In the genomic region with DNA sequence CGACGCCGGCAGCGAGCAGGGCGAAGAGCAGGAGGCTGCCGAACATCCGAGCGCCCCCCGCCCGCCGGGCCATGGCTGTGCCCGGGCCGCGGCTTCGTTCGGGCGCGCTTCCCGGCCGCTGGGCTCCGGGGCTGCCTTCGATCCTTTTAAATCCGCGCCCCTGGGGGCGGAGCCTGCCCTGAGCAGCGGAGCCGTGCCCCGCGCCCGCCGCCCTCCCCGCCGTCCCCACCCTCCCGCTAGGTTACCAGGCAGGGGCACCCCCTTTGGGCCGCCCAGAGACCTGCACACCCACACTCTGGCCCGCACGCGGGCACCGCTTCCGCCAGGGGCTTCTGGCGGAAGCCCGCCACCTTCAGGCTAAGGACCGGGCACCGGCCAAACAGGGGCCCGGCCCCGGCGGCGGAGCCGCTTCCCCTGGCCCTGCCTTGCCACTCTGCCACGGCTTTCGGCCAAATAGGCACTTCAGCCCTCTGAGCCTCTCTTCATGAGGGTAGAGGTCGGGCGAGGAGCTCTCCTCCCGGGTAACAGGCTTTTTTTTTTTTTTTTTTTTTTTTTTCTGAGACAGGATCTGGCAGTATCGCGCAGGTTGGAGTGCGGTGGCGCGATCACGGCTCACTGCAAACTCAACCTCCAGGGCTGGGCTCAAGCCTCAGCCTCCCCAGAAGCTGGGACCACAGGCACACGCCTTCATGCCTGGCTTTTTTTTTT, we compare ENCODE assay signal across 1 cellular context.
A peak's percentile ranks its signal among the peaks of the same experiment; 100 is the strongest.
TF ChIP-seq lines count a peak whose summit lies in the region.

A gene with protein sequence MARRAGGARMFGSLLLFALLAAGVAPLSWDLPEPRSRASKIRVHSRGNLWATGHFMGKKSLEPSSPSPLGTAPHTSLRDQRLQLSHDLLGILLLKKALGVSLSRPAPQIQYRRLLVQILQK (minus strand): TSS at position 120 of the 708 bp plus-strand sequence. CDS start 47 bp downstream, at position 73.

TF ChIP-seq in HepG2, 621 proteins besides CTCF, POLR2A, EP300 and RAD21 (continued from another document and continues in another):
- TF ChIP-seq ZNF883 (CRISPR knock-in tag; IDR thresholded peaks at IDR 0.05; ENCODE audit: not compliant biosample characterization) = no peak
- TF ChIP-seq, protein P1, sequence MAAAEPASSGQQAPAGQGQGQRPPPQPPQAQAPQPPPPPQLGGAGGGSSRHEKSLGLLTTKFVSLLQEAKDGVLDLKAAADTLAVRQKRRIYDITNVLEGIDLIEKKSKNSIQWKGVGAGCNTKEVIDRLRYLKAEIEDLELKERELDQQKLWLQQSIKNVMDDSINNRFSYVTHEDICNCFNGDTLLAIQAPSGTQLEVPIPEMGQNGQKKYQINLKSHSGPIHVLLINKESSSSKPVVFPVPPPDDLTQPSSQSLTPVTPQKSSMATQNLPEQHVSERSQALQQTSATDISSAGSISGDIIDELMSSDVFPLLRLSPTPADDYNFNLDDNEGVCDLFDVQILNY (CRISPR knock-in tag; conservative IDR thresholded peaks at IDR 0.05) = no peak
- no peak for TF ChIP-seq TOE1 (CRISPR knock-in tag; IDR thresholded peaks at IDR 0.05)
- TF ChIP-seq ZNF3 (CRISPR knock-in tag; IDR thresholded peaks at IDR 0.05) = no peak
- peak; percentile 18; the same call in 1 of the 2 replicates for TF ChIP-seq ZNF768 (CRISPR knock-in tag; IDR thresholded peaks at IDR 0.05)
- no peak for TF ChIP-seq ZNF124 (CRISPR knock-in tag; IDR thresholded peaks at IDR 0.05)
- TF ChIP-seq ZNF20 (CRISPR knock-in tag; IDR thresholded peaks at IDR 0.05) = no peak
- no peak for TF ChIP-seq RCOR2 (CRISPR knock-in tag; IDR thresholded peaks at IDR 0.05)
- no peak for TF ChIP-seq ZNF614 (CRISPR knock-in tag; IDR thresholded peaks at IDR 0.05; ENCODE audit: borderline replicate concordance)
- no peak for TF ChIP-seq MED13 (CRISPR knock-in tag; IDR thresholded peaks at IDR 0.05)
- TF ChIP-seq, protein P2, sequence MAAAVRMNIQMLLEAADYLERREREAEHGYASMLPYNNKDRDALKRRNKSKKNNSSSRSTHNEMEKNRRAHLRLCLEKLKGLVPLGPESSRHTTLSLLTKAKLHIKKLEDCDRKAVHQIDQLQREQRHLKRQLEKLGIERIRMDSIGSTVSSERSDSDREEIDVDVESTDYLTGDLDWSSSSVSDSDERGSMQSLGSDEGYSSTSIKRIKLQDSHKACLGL (CRISPR knock-in tag; IDR thresholded peaks at IDR 0.05) = no peak
- no peak for TF ChIP-seq CBX2 (IDR thresholded peaks at IDR 0.05; ENCODE audit: low read depth, low read length)
- TF ChIP-seq CBX2 (CRISPR knock-in tag; IDR thresholded peaks at IDR 0.05; ENCODE audit: low read depth) = no peak
- TF ChIP-seq ZBTB20 (CRISPR knock-in tag; IDR thresholded peaks at IDR 0.05; ENCODE audit: borderline replicate concordance, low read depth) = no peak
- TF ChIP-seq ZNF138 (CRISPR knock-in tag; IDR thresholded peaks at IDR 0.05; ENCODE audit: low read depth) = no peak
- no peak for TF ChIP-seq AHR (CRISPR knock-in tag; IDR thresholded peaks at IDR 0.05)
- no peak for TF ChIP-seq ZNF329 (CRISPR knock-in tag; IDR thresholded peaks at IDR 0.05; ENCODE audit: low read depth)
- 0 out of 2 replicates have a peak, but pooled peaks have one; percentile 39 for TF ChIP-seq KMT2A (CRISPR knock-in tag; IDR thresholded peaks at IDR 0.05)
- no peak for TF ChIP-seq ZNF24 (IDR thresholded peaks at IDR 0.05)
- TF ChIP-seq RAD51 (IDR thresholded peaks at IDR 0.05; ENCODE audit: borderline replicate concordance) = no peak
- peak; percentile 71 for TF ChIP-seq CHD2 (IDR thresholded peaks at IDR 0.05; ENCODE audit: low read depth, low read length)
- TF ChIP-seq, protein P3, sequence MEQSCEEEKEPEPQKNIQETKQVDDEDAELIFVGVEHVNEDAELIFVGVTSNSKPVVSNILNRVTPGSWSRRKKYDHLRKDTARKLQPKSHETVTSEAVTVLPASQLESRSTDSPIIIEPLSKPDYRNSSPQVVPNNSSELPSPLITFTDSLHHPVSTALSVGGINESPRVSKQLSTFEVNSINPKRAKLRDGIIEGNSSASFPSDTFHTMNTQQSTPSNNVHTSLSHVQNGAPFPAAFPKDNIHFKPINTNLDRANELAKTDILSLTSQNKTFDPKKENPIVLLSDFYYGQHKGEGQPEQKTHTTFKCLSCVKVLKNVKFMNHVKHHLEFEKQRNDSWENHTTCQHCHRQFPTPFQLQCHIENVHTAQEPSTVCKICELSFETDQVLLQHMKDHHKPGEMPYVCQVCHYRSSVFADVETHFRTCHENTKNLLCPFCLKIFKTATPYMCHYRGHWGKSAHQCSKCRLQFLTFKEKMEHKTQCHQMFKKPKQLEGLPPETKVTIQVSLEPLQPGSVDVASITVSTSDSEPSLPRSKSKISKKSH (CRISPR knock-in tag; IDR thresholded peaks at IDR 0.05; ENCODE audit: borderline replicate concordance) = no peak
- TF ChIP-seq KAT7 (CRISPR knock-in tag; IDR thresholded peaks at IDR 0.05; ENCODE audit: borderline replicate concordance) = peak; percentile 53; the same call in 1 of the 2 replicates
- TF ChIP-seq, protein P4, sequence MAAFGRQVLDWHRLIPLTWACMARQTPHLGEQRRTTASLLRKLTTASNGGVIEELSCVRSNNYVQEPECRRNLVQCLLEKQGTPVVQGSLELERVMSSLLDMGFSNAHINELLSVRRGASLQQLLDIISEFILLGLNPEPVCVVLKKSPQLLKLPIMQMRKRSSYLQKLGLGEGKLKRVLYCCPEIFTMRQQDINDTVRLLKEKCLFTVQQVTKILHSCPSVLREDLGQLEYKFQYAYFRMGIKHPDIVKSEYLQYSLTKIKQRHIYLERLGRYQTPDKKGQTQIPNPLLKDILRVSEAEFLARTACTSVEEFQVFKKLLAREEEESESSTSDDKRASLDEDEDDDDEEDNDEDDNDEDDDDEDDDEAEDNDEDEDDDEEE (CRISPR knock-in tag; IDR thresholded peaks at IDR 0.05) = peak; percentile 74; the same call in 1 of the 2 replicates
- TF ChIP-seq POLR2AphosphoS5 (IDR thresholded peaks at IDR 0.05; ENCODE audit: low read depth, low read length) = no peak
- TF ChIP-seq, protein P5, sequence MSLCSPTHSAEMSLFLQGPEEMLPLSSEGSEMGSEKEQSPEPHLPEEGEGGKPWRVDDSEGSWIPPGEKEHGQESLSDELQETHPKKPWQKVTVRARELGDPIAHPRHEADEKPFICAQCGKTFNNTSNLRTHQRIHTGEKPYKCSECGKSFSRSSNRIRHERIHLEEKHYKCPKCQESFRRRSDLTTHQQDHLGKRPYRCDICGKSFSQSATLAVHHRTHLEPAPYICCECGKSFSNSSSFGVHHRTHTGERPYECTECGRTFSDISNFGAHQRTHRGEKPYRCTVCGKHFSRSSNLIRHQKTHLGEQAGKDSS (CRISPR knock-in tag; IDR thresholded peaks at IDR 0.05; ENCODE audit: borderline replicate concordance, low read depth) = no peak
- TF ChIP-seq ZNF260 (CRISPR knock-in tag; IDR thresholded peaks at IDR 0.05; ENCODE audit: borderline replicate concordance, low read depth) = no peak
- TF ChIP-seq RFX5 (IDR thresholded peaks at IDR 0.05; ENCODE audit: low read depth, low read length) = no peak
- TF ChIP-seq SMARCE1 (IDR thresholded peaks at IDR 0.05; ENCODE audit: borderline replicate concordance) = no peak
- TF ChIP-seq ZNF780A (CRISPR knock-in tag; IDR thresholded peaks at IDR 0.05) = no peak
- TF ChIP-seq RORA (CRISPR knock-in tag; IDR thresholded peaks at IDR 0.05) = no peak
- TF ChIP-seq ZSCAN12 (CRISPR knock-in tag; IDR thresholded peaks at IDR 0.05) = no peak
- TF ChIP-seq, protein P6, sequence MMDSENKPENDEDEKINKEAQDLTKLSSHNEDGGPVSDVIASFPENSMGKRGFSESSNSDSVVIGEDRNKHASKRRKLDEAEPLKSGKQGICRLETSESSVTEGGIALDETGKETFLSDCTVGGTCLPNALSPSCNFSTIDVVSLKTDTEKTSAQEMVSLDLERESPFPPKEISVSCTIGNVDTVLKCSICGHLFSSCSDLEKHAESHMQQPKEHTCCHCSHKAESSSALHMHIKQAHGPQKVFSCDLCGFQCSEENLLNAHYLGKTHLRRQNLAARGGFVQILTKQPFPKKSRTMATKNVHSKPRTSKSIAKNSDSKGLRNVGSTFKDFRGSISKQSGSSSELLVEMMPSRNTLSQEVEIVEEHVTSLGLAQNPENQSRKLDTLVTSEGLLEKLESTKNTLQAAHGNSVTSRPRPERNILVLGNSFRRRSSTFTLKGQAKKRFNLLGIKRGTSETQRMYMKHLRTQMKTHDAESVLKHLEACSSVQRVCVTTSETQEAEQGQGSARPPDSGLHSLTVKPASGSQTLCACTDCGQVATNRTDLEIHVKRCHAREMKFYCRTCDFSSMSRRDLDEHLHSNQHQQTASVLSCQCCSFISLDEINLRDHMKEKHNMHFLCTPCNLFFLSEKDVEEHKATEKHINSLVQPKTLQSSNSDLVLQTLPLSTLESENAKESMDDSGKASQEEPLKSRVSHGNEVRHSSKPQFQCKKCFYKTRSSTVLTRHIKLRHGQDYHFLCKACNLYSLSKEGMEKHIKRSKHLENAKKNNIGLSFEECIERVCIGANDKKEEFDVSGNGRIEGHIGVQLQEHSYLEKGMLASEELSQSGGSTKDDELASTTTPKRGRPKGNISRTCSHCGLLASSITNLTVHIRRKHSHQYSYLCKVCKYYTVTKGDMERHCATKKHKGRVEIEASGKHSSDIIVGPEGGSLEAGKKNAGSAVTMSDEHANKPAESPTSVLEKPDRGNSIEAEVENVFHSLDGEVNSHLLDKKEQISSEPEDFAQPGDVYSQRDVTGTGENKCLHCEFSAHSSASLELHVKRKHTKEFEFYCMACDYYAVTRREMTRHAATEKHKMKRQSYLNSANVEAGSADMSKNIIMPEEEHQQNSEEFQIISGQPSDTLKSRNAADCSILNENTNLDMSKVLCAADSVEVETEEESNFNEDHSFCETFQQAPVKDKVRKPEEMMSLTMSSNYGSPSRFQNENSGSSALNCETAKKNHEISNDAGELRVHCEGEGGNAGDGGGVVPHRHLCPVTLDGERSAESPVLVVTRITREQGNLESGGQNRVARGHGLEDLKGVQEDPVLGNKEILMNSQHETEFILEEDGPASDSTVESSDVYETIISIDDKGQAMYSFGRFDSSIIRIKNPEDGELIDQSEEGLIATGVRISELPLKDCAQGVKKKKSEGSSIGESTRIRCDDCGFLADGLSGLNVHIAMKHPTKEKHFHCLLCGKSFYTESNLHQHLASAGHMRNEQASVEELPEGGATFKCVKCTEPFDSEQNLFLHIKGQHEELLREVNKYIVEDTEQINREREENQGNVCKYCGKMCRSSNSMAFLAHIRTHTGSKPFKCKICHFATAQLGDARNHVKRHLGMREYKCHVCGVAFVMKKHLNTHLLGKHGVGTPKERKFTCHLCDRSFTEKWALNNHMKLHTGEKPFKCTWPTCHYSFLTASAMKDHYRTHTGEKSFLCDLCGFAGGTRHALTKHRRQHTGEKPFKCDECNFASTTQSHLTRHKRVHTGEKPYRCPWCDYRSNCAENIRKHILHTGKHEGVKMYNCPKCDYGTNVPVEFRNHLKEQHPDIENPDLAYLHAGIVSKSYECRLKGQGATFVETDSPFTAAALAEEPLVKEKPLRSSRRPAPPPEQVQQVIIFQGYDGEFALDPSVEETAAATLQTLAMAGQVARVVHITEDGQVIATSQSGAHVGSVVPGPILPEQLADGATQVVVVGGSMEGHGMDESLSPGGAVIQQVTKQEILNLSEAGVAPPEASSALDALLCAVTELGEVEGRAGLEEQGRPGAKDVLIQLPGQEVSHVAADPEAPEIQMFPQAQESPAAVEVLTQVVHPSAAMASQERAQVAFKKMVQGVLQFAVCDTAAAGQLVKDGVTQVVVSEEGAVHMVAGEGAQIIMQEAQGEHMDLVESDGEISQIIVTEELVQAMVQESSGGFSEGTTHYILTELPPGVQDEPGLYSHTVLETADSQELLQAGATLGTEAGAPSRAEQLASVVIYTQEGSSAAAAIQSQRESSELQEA (CRISPR knock-in tag; IDR thresholded peaks at IDR 0.05; ENCODE audit: not compliant biosample characterization) = no peak
- no peak for TF ChIP-seq CREB1 (IDR thresholded peaks at IDR 0.05)
- no peak for TF ChIP-seq CREB1 (CRISPR knock-in tag; IDR thresholded peaks at IDR 0.05)
- no peak for TF ChIP-seq NCOR1 (IDR thresholded peaks at IDR 0.05; ENCODE audit: borderline replicate concordance, low read length)
- no peak for TF ChIP-seq PAF1 (CRISPR knock-in tag; IDR thresholded peaks at IDR 0.05)
- TF ChIP-seq SIX1 (CRISPR knock-in tag; IDR thresholded peaks at IDR 0.05; ENCODE audit: borderline replicate concordance) = no peak
- TF ChIP-seq ZFP1 (CRISPR knock-in tag; IDR thresholded peaks at IDR 0.05) = no peak
- TF ChIP-seq, protein P7, sequence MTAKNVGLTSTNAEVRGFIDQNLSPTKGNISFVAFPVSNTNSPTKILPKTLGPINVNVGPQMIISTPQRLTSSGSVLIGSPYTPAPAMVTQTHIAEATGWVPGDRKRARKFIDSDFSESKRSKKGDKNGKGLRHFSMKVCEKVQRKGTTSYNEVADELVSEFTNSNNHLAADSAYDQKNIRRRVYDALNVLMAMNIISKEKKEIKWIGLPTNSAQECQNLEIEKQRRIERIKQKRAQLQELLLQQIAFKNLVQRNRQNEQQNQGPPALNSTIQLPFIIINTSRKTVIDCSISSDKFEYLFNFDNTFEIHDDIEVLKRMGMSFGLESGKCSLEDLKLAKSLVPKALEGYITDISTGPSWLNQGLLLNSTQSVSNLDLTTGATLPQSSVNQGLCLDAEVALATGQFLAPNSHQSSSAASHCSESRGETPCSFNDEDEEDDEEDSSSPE (CRISPR knock-in tag; IDR thresholded peaks at IDR 0.05) = peak; percentile 64; the same call in 1 of the 2 replicates
- no peak for TF ChIP-seq HNF4A (CRISPR knock-in tag; IDR thresholded peaks at IDR 0.05)
- TF ChIP-seq MEF2D (CRISPR knock-in tag; IDR thresholded peaks at IDR 0.05) = no peak
- peak; percentile 35; the same call in 1 of the 2 replicates for TF ChIP-seq ETV5 (CRISPR knock-in tag; IDR thresholded peaks at IDR 0.05; ENCODE audit: borderline replicate concordance)
- TF ChIP-seq HMG20A (CRISPR knock-in tag; IDR thresholded peaks at IDR 0.05; ENCODE audit: borderline replicate concordance) = no peak
- no peak for TF ChIP-seq ERF (CRISPR knock-in tag; IDR thresholded peaks at IDR 0.05)
- TF ChIP-seq, protein P8, sequence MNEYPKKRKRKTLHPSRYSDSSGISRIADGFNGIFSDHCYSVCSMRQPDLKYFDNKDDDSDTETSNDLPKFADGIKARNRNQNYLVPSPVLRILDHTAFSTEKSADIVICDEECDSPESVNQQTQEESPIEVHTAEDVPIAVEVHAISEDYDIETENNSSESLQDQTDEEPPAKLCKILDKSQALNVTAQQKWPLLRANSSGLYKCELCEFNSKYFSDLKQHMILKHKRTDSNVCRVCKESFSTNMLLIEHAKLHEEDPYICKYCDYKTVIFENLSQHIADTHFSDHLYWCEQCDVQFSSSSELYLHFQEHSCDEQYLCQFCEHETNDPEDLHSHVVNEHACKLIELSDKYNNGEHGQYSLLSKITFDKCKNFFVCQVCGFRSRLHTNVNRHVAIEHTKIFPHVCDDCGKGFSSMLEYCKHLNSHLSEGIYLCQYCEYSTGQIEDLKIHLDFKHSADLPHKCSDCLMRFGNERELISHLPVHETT (CRISPR knock-in tag; conservative IDR thresholded peaks at IDR 0.05) = no peak
- TF ChIP-seq SALL1 (CRISPR knock-in tag; IDR thresholded peaks at IDR 0.05) = no peak; the same call in 1 of the 2 replicates
- TF ChIP-seq MED8 (CRISPR knock-in tag; IDR thresholded peaks at IDR 0.05; ENCODE audit: insufficient replicate concordance) = no peak
- no peak for TF ChIP-seq ZNF83 (CRISPR knock-in tag; IDR thresholded peaks at IDR 0.05; ENCODE audit: borderline replicate concordance)
- TF ChIP-seq SRF (IDR thresholded peaks at IDR 0.05; ENCODE audit: low read depth, low read length) = no peak
